Comparison of ENCODE assay signal across 17 cellular contexts in genomic region chr14:31268216-31268615, GRCh38.
"Had no signal": no experiment of that assay in that cellular context is flagged by ENCODE, and none has a peak within 500 bp of the region (broad histone marks: within the 10 kb centered on the region; RNA-seq: fewer than 3 reads in every experiment).

No MANE protein-coding gene starts in this region.

- H3K27me3 ChIP-seq: ascending aorta, upper lobe of right lung had no signal

- DNase-seq: activated CD4-positive, alpha-beta T cell treated with anti-CD3 and anti-CD28 coated beads, Interleukin-2, amount 50 U/mL, for 1 hour; activated CD8-positive, alpha-beta memory T cell treated with anti-CD3 and anti-CD28 coated beads, Interleukin-2, amount 50 U/mL, for 4 hours; activated effector memory CD4-positive, alpha-beta T cell treated with anti-CD3 and anti-CD28 coated beads, Interleukin-2, amount 50 U/mL, for 16 hours; activated naive CD4-positive, alpha-beta T cell treated with anti-CD3 and anti-CD28 coated beads, Interleukin-2, amount 50 U/mL, for 16 hours; activated T-cell treated with anti-CD3 and anti-CD28 coated beads, Interleukin-2, amount 50 U/mL, for 48 hours; midbrain; nephron progenitor cell; nucleus accumbens; posterior cingulate gyrus; stimulated activated naive B cell treated with anti-CD40 and anti-IgM and Interleukin-4, amounts not matched to agents 10 μg/mL and 1 μg/mL and 100 μg/mL, for 72 hours; upper lobe of right lung had no signal

- H3K9me3 ChIP-seq: ascending aorta, thoracic aorta, upper lobe of right lung had no signal

- FAIRE-seq: frontal cortex, keratinocyte had no signal

- H3K4me3 ChIP-seq: ascending aorta, coronary artery, thoracic aorta, upper lobe of right lung had no signal

- H3K27ac ChIP-seq: ascending aorta, coronary artery, thoracic aorta, upper lobe of right lung had no signal

- H3K36me3 ChIP-seq: ascending aorta, thoracic aorta, upper lobe of right lung had no signal

- ATAC-seq: esophagus mucosa; stimulated activated naive B cell treated with anti-CD40 and anti-IgM and Interleukin-4, amounts not matched to agents 10 μg/mL and 1 μg/mL and 100 μg/mL, for 72 hours; upper lobe of right lung had no signal
